ENCODE assay signal across 8 cellular contexts in the genomic region with DNA sequence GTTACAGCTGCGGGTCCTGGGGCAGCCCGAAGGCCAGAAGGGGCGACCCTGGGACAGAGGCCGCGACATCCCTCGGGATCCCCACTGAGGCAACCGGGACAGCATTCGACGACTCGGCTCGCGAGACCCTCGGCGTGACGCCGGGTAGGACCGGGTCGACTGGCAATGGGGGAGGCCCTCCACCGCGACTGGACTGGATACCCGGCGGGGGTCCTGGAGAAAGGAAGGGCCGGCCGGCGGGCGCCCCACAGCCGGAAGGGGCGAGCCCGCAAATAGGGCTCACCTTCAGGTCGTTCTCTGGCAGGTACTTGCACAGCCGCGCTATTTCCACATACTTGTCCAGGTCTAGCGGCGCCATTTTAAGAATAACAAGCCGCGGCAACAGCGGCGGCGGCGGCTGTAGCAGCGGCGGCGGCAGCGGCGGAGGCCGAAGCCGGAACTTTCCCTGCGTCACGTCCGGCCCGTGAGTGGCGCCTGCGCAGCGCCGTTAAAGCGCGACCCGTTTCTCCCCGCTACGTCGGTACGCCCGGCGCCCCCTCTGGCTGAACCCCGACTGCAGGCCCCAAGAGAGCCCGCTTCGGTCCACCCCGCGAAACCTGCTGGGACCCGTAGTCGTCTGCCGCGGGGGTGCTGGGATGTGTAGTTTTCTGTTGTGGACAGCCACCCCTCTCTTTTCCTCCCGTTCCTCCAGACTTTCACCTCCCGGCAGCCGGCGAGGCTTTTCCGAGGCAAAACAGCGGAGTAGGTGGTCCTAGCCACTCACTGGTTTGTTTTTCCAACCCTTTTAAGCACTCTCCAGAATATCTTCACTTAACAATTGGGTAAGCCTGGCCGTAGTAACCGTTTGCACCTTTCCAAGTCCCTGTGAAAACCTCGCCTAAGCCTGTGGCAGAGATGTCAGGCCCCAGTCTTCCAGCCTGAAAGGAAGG. TPM values are rescaled to one million over a fixed set of nuclear protein-coding genes. Genes with fewer than 3 reads are reported as not detected.
DNase-seq lines count a peak whose midpoint lies in the region; ATAC-seq and TF ChIP-seq lines count a peak whose summit lies in the region.

A gene (minus strand): TSS at position 443 of the 929 bp plus-strand sequence. CDS start 85 bp downstream, at position 358.

- POLR2A ChIA-PET in naive thymus-derived CD8-positive, alpha-beta T cell (lab: Charles Lee): interaction anchor here (0.6 to 10.9 kb wide), 5 partner anchors 11 to 248 kb away, joined by 3 to 133 read pairs (median 5); a partner anchor contains a TSS

- peak within 1 kb of the TSS; percentile 89 to 97 (median 96) for H3K27ac Mint-ChIP-seq in naive thymus-derived CD8-positive, alpha-beta T cell

- H3K4me3 ChIP-seq in GM23248 (peak within 1 kb of the TSS; percentile 89), fibroblast of lung (replicated peaks in 1 of 4; ENCODE audit: control extremely low read depth in 1 of 4, insufficient read depth in 1 of 4, low read depth in 3 of 4, low read length in 4 of 4) (peak within 1 kb of the TSS; percentile 73 to 99 (median 84))

- H3K4me1 ChIP-seq in GM23248 (ENCODE audit: insufficient read depth) (peaks cover 8% of the 10 kb centered on the region; the same call in 1 of the 2 replicates), fibroblast of lung (ENCODE audit: control insufficient read depth, extremely low read depth, insufficient read depth, low read length) (no peaks in the 10 kb centered on the region)

- no peaks in the 10 kb centered on the region for H3F3A ChIP-seq in GM23248 (ENCODE audit: insufficient read depth)

- peak; percentile 50 to 61 for TF ChIP-seq CTCF in fibroblast of lung (conservative IDR thresholded peaks at IDR 0.05 in 1 of 2, IDR thresholded peaks at IDR 0.05 in 1 of 2; ENCODE audit: low read depth in 1 of 2, low read length in 2 of 2)

- no peaks in the 10 kb centered on the region for H3K9me3 Mint-ChIP-seq in naive thymus-derived CD8-positive, alpha-beta T cell

- H3K4me2 ChIP-seq in GM23248 (ENCODE audit: unreplicated experiment) (peak within 1 kb of the TSS; percentile 91), fibroblast of lung (ENCODE audit: extremely low read depth, insufficient read depth, low read length) (peak within 1 kb of the TSS; percentile 88)

- no peaks in the 10 kb centered on the region for H3K9me2 ChIP-seq in GM23248 (ENCODE audit: insufficient read depth)

- peak within 1 kb of the TSS; percentile 80 for H3K27ac ChIP-seq in GM23248
- H3K27ac ChIP-seq in fibroblast of lung (ENCODE audit: insufficient read depth, low read length): peak within 1 kb of the TSS; percentile 92

- H3K79me2 ChIP-seq in GM23248 (ENCODE audit: insufficient read depth) (peaks cover 65% of the 10 kb centered on the region), fibroblast of lung (ENCODE audit: control insufficient read depth, insufficient read depth, low read length) (peaks cover 47% of the 10 kb centered on the region)

- H2AFZ ChIP-seq in GM23248 (peak within 1 kb of the TSS; percentile 99), fibroblast of lung (ENCODE audit: low read length) (peak within 1 kb of the TSS; percentile 85)

- 1% methylated on average over 68 to 80 of the region's 82 CpGs for WGBS in GM23248 (ENCODE audit: low coverage in 1 of 2, low lambda C conversion rate in 2 of 2, missing lambda C conversion rate in 2 of 2), 2 experiments

- peaks cover 20 to 79% (median 66%) of the 10 kb centered on the region in 4 donors for H3K4me1 Mint-ChIP-seq in naive thymus-derived CD8-positive, alpha-beta T cell

- peak within 1 kb of the TSS; percentile 92 to 98 (median 96) for H3K4me3 Mint-ChIP-seq in naive thymus-derived CD8-positive, alpha-beta T cell

- H3K36me3 ChIP-seq in GM23248 (ENCODE audit: low read depth): no peaks in the 10 kb centered on the region
- H3K36me3 ChIP-seq in fibroblast of lung (ENCODE audit: control insufficient read depth, insufficient read depth, low read length): no peaks in the 10 kb centered on the region

- H3K9me3 ChIP-seq in GM23248 (ENCODE audit: low read depth): no peaks in the 10 kb centered on the region
- no peaks in the 10 kb centered on the region for H3K9me3 ChIP-seq in fibroblast of lung (ENCODE audit: control insufficient read depth, insufficient read depth, low read depth, low read length)

- H4K20me1 ChIP-seq in GM23248 (ENCODE audit: insufficient read depth) (no peaks in the 10 kb centered on the region), fibroblast of lung (ENCODE audit: control insufficient read depth, extremely low read depth, insufficient read depth, low read length) (no peaks in the 10 kb centered on the region)

- in situ Hi-C loops in GM23248 (cut with MboI): no loop called here

- H3K36me3 Mint-ChIP-seq in naive thymus-derived CD8-positive, alpha-beta T cell: peaks cover 0 to 25% (median 2%) of the 10 kb centered on the region in 3 donors

- peak within 1 kb of the TSS; percentile 99 for H3K9ac ChIP-seq in GM23248
- H3K9ac ChIP-seq in fibroblast of lung (ENCODE audit: insufficient read depth, low read length): peak within 1 kb of the TSS; percentile 93

- H3K27me3 ChIP-seq in GM23248 (replicated peaks; ENCODE audit: insufficient read depth): no peaks in the 10 kb centered on the region
- no peaks in the 10 kb centered on the region for H3K27me3 ChIP-seq in fibroblast of lung (ENCODE audit: control insufficient read depth, insufficient read depth, low read length)

- ATAC-seq in naive thymus-derived CD8-positive, alpha-beta T cell: peak; percentile 92

- no peaks in the 10 kb centered on the region for H3K27me3 Mint-ChIP-seq in naive thymus-derived CD8-positive, alpha-beta T cell

- DNase-seq in Daoy (ENCODE audit: low read depth): peak; percentile 99
- DNase-seq in GM23248: peak; percentile 99
- peak; percentile 97 for DNase-seq in Kasumi-1 (lab: John Stamatoyannopoulos, UW)
- DNase-seq in RPMI7951 (ENCODE audit: low read depth): peak; percentile 90
- peak; percentile 95 to 96 for DNase-seq in activated T-helper 1 cell treated with anti-CD3 and anti-CD28 coated beads, Interleukin-2, amount 50 U/mL, for 16 hours (ENCODE audit: low read depth in 1 of 2, low spot score in 1 of 2)
- peak; percentile 96 to 97 for DNase-seq in fibroblast of lung (ENCODE audit: low read depth in 2 of 2)
- peak; percentile 93 to 98 (median 96) for DNase-seq in naive thymus-derived CD8-positive, alpha-beta T cell
- DNase-seq in stimulated activated naive CD4-positive, alpha-beta T cell (lab: John Stamatoyannopoulos, UW): peak; percentile 93 to 95 (median 94)

RNA-seq across cellular contexts. Expression of the gene that starts here (rescaled TPM):
- total RNA-seq in Daoy (2014; rRNA removed; shearing (Covaris generic)): 59.9 and 67.7 TPM in 2 replicates
- total RNA-seq in GM23248 (2014; rRNA removed; shearing (Covaris generic)): 23.5 and 27.5 TPM in 2 replicates
- 30.1 and 31.8 TPM in 2 replicates for polyA plus RNA-seq in GM23248 (2016; fragmentation: Nextera tagmentation; extraction: Ambion mirVana)
- total RNA-seq in RPMI7951 (2014; rRNA removed; shearing (Covaris generic)): 32.0 and 38.3 TPM in 2 replicates
- total RNA-seq in fibroblast of lung: 11.6 and 12.7 TPM in 2 replicates
- polyA plus RNA-seq in fibroblast of lung: 37.1 and 47.9 TPM in 2 replicates
- polyA plus RNA-seq in fibroblast of lung (2012): 22.1 and 24.2 TPM in 2 replicates
- 3.4 and 7.2 TPM in 2 replicates for polyA minus RNA-seq in fibroblast of lung (ENCODE audit: low replicate concordance)
- total RNA-seq in naive thymus-derived CD8-positive, alpha-beta T cell: 10 to 100 TPM; 51.9 to 59.0 TPM
- 10 to 100 TPM; 47.2 to 55.9 (median 51.6) TPM for polyA plus RNA-seq in naive thymus-derived CD8-positive, alpha-beta T cell

Comparison
In these comparisons a context has a peak if more than half of its experiments do, and no peak if none do; other contexts are left out.
1. Peak in every context shown above with its lines: DNase-seq, ATAC-seq, H3K4me3 ChIP-seq and H3K27ac ChIP-seq.